18 cellular contexts compared by ENCODE assay signal in genomic region chr1:97414682-97415312, GRCh38.
DNase-seq lines count a peak whose midpoint lies in the region; ATAC-seq, FAIRE-seq and TF ChIP-seq lines count a peak whose summit lies in the region.
"Had no signal": no experiment of that assay in that cellular context is flagged by ENCODE, and none has a peak within 500 bp of the region (broad histone marks: within the 10 kb centered on the region; RNA-seq: fewer than 3 reads in every experiment).

No MANE protein-coding gene starts in this region.

- H3K4me1 ChIP-seq in Karpas-422 (ENCODE audit: low read length), result no peaks in the 10 kb centered on the region
- H3K4me1 ChIP-seq: BLaER1 had no signal

- 0 out of 2 replicates have a peak, but pooled peaks cover 5% of the 10 kb centered on the region for H3K79me2 ChIP-seq in Karpas-422 (ENCODE audit: low read length)

- no peaks in the 10 kb centered on the region for H3K27me3 ChIP-seq in Karpas-422 (ENCODE audit: low read length)
- H3K27me3 ChIP-seq: BLaER1 had no signal

- no peak overlapping the region for H2AFZ ChIP-seq in Karpas-422 (ENCODE audit: low read length)
- H2AFZ ChIP-seq: GM23338 had no signal

- H3K9ac ChIP-seq in Karpas-422 (ENCODE audit: low read length), result no peak overlapping the region
- H3K9ac ChIP-seq: BLaER1, KMS-11 had no signal

- no peaks in the 10 kb centered on the region for H3K9me2 ChIP-seq in Karpas-422 (replicated peaks; ENCODE audit: insufficient read depth, low read length)

- no peak for ATAC-seq in HG02970 (IDR thresholded peaks at IDR 0.05; ENCODE audit: low FRiP score, unreplicated experiment)
- ATAC-seq: CD8-positive, alpha-beta T cell; GM23338 had no signal

- H3K27ac ChIP-seq in C4-2B (peak overlapping the region; percentile 68), Karpas-422 (ENCODE audit: low read length) (no peak overlapping the region)
- H3K27ac ChIP-seq: BLaER1, KMS-11 had no signal

- in situ Hi-C loops in KBM-7 (cut with MboI; ENCODE audit: low pct_unique_long_range_greater_than_20kb, low sequenced_read_pairs), result no loop called here

- H3K4me2 ChIP-seq in Karpas-422 (ENCODE audit: low read depth, low read length, poor library complexity, severe bottlenecking), result no peak overlapping the region
- H3K4me2 ChIP-seq: BLaER1, GM23338, KMS-11 had no signal

- H3K4me3 ChIP-seq in Karpas-422 (ENCODE audit: low read length), result no peak overlapping the region
- H3K4me3 ChIP-seq: BLaER1, GM23338 had no signal

- peak; percentile 33 for DNase-seq in Karpas-422
- DNase-seq in KBM-7, result no peak
- no peak for DNase-seq in cerebellum (ENCODE audit: low spot score)
- DNase-seq: Calu3; CD8-positive, alpha-beta T cell; DMS79; GDM1; HCEC 1CT; HFFc6 had no signal

- H4K20me1 ChIP-seq in Karpas-422 (ENCODE audit: insufficient read depth, low read depth, low read length), result no peaks in the 10 kb centered on the region
- H4K20me1 ChIP-seq: BLaER1 had no signal

- no peaks in the 10 kb centered on the region for H3K9me3 ChIP-seq in Karpas-422 (ENCODE audit: low read length)
- H3K9me3 ChIP-seq: BLaER1 had no signal

- TF ChIP-seq CTCF in C4-2B (conservative IDR thresholded peaks at IDR 0.05), result no peak

- no peaks in the 10 kb centered on the region for H3K36me3 ChIP-seq in Karpas-422 (ENCODE audit: insufficient read depth, low read length)
- H3K36me3 ChIP-seq: BLaER1 had no signal

- peak; percentile 48 for FAIRE-seq in endometrium (lab: Jason Lieb, UNC)
- FAIRE-seq: GM12892, H54, HTR-8/SVneo had no signal
